In genomic region chr12:120399531-120399930, GRCh38 we compare ENCODE assay signal across 1 cellular context.
A peak's percentile ranks its signal among the peaks of the same experiment; 100 is the strongest.
TF ChIP-seq lines count a peak whose summit lies in the region.

No MANE protein-coding gene starts in this region.

TF ChIP-seq in GM12878, 131 proteins besides CTCF, POLR2A, EP300 and RAD21:
- TF ChIP-seq NR2F1 (conservative IDR thresholded peaks at IDR 0.05), result 0 out of 2 replicates have a peak, but pooled peaks have one; percentile 27
- no peak for TF ChIP-seq NFXL1 (IDR thresholded peaks at IDR 0.05; ENCODE audit: borderline replicate concordance)
